1 cellular context compared by ENCODE assay signal in genomic region chrX:118521435-118521834, GRCh38.
TF ChIP-seq lines count a peak whose summit lies in the region.

No MANE protein-coding gene starts in this region.

TF ChIP-seq in IMR-90, 13 proteins besides CTCF, POLR2A, EP300 and RAD21 (continued from another document):
- no peak for TF ChIP-seq CHD1 (IDR thresholded peaks at IDR 0.05; ENCODE audit: low read depth, low read length)
- no peak for TF ChIP-seq NFE2L2 (IDR thresholded peaks at IDR 0.05; ENCODE audit: low read depth, low read length)
- TF ChIP-seq RCOR1 (IDR thresholded peaks at IDR 0.05; ENCODE audit: insufficient replicate concordance, low read length) = no peak
